8 cellular contexts compared by ENCODE assay signal in genomic region chr9:2838356-2838983, GRCh38. TPM values are rescaled to one million over a fixed set of nuclear protein-coding genes. Genes with fewer than 3 reads are reported as not detected.
DNase-seq lines count a peak whose midpoint lies in the region; ATAC-seq and TF ChIP-seq lines count a peak whose summit lies in the region.

No MANE protein-coding gene starts in this region.

- peak overlapping the region; percentile 32 for H3K4me3 ChIP-seq in choroid plexus epithelial cell (ENCODE audit: low read depth, low read length)
- H3K4me3 ChIP-seq in muscle layer of duodenum (ENCODE audit: low read depth in 1 of 2, low read length in 2 of 2): peak overlapping the region; percentile 32 to 61
- no peak overlapping the region for H3K4me3 ChIP-seq in vagina

- DNase-seq in Right ventricle myocardium superior (no peak), cardiac septum (ENCODE audit: low spot score) (no peak), choroid plexus epithelial cell (ENCODE audit: low read depth) (peak; percentile 46), vagina (ENCODE audit: extremely low spot score in 2 of 2) (no peak)

- intact Hi-C loops in Right ventricle myocardium superior (cut with DNase I) (loop anchor here (10.0 kb wide), 1 partner anchor 704 kb away; no protein-coding TSS in a partner anchor), cardiac septum (cut with DNase I) (loop anchor here (5.0 kb wide), 1 partner anchor 711 kb away; no protein-coding TSS in a partner anchor), vagina (cut with DNase I) (no loop called here)

- TF ChIP-seq POLR2A in vagina (IDR thresholded peaks at IDR 0.05): no peak

- H3K9me3 ChIP-seq in muscle layer of duodenum (ENCODE audit: control insufficient read depth in 1 of 2, low read length in 2 of 2) (no peaks in the 10 kb centered on the region), vagina (no peaks in the 10 kb centered on the region)

- H3K27me3 ChIP-seq in muscle layer of duodenum (ENCODE audit: low read depth, low read length) (no peaks in the 10 kb centered on the region), vagina (no peaks in the 10 kb centered on the region)

- ATAC-seq in Right ventricle myocardium superior (ENCODE audit: poor library complexity) (peak; percentile 30), GM21381 (IDR thresholded peaks at IDR 0.05; ENCODE audit: unreplicated experiment) (no peak), GM19455 (IDR thresholded peaks at IDR 0.05; ENCODE audit: unreplicated experiment) (no peak), GM19328 (IDR thresholded peaks at IDR 0.05; ENCODE audit: unreplicated experiment) (no peak)

- TF ChIP-seq CTCF in choroid plexus epithelial cell (conservative IDR thresholded peaks at IDR 0.05; ENCODE audit: low read depth, low read length) (no peak), vagina (IDR thresholded peaks at IDR 0.05) (no peak)

- H3K4me1 ChIP-seq in muscle layer of duodenum (ENCODE audit: control insufficient read depth in 1 of 2, insufficient read depth in 2 of 2, low read length in 2 of 2): peaks cover 30 to 52% of the 10 kb centered on the region in 2 donors
- peaks cover 54% of the 10 kb centered on the region for H3K4me1 ChIP-seq in vagina

- peaks cover 17 to 34% of the 10 kb centered on the region in 2 donors for H3K36me3 ChIP-seq in muscle layer of duodenum (ENCODE audit: control insufficient read depth in 1 of 2, insufficient read depth in 2 of 2, low read length in 2 of 2)
- peaks cover 0 to 32% of the 10 kb centered on the region in 2 donors for H3K36me3 ChIP-seq in vagina

- H3K27ac ChIP-seq in muscle layer of duodenum (ENCODE audit: low read length) (peak overlapping the region; percentile 58), vagina (peak overlapping the region; percentile 48)

RNA-seq across cellular contexts. Expression of gene PUM3, which starts 5.4 kb away (rescaled TPM):
- total RNA-seq in Right ventricle myocardium superior (13.1 TPM), cardiac septum (25.2 TPM), vagina (28.0 TPM)

Comparison
In these comparisons a context has a peak if more than half of its experiments do, and no peak if none do; other contexts are left out.
1. H3K4me3 ChIP-seq: peak in choroid plexus epithelial cell (single experiment) and muscle layer of duodenum (2 of 2); none in vagina (0 of 2).